26 cellular contexts compared by ENCODE assay signal in genomic region chr15:79610021-79610420, GRCh38.
"Had no signal": no experiment of that assay in that cellular context is flagged by ENCODE, and none has a peak within 500 bp of the region (broad histone marks: within the 10 kb centered on the region; RNA-seq: fewer than 3 reads in every experiment).

No MANE protein-coding gene starts in this region.

- H3K27ac ChIP-seq: adrenal gland, body of pancreas, colonic mucosa, epithelial cell of prostate, heart left ventricle had no signal

- DNase-seq: activated CD4-positive, alpha-beta memory T cell treated with anti-CD3 and anti-CD28 coated beads for 36 hours; activated CD4-positive, alpha-beta T cell treated with anti-CD3 and anti-CD28 coated beads for 36 hours; activated CD4-positive, alpha-beta T cell treated with anti-CD3 and anti-CD28 coated beads, Interleukin-2, amount 10 ng/mL, durations not matched to agents 24 days and 14 days; activated CD4-positive, CD25-positive, alpha-beta regulatory T cell; activated CD4-positive, CD25-positive, alpha-beta regulatory T cell treated with anti-CD3 and anti-CD28 coated beads, Interleukin-2, amount 50 U/mL, for 72 hours; activated CD8-positive, alpha-beta memory T cell treated with anti-CD3 and anti-CD28 coated beads, Interleukin-2, amount 10 ng/mL, durations not matched to agents 7 days and 5 days; activated CD8-positive, alpha-beta memory T cell treated with anti-CD3 and anti-CD28 coated beads, Interleukin-2, amount 50 U/mL, for 4 hours; activated CD8-positive, alpha-beta T cell treated with anti-CD3 and anti-CD28 coated beads, Interleukin-2, amount 10 ng/mL, durations not matched to agents 7 days and 5 days; activated effector memory CD4-positive, alpha-beta T cell treated with anti-CD3 and anti-CD28 coated beads, Interleukin-2, amount 50 U/mL, for 16 hours; activated naive CD4-positive, alpha-beta T cell treated with anti-CD3 and anti-CD28 coated beads for 36 hours; activated naive CD8-positive, alpha-beta T cell treated with anti-CD3 and anti-CD28 coated beads for 36 hours; activated naive CD8-positive, alpha-beta T cell treated with anti-CD3 and anti-CD28 coated beads, Interleukin-2, amount 50 U/mL, for 24 hours; activated T-cell treated with anti-CD3 and anti-CD28 coated beads, Interleukin-2, amount 50 U/mL, for 1 hour; activated T-cell treated with anti-CD3 and anti-CD28 coated beads, Interleukin-2, amount 50 U/mL, for 48 hours; adrenal gland; amygdala; aorta; body of pancreas; caudate nucleus; cerebellar nuclear complex; colonic mucosa; effector CD8-positive, alpha-beta T cell; foreskin fibroblast; heart left ventricle; T-helper 2 cell had no signal

- H3K36me3 ChIP-seq: adrenal gland, colonic mucosa, heart left ventricle had no signal

- H3K4me3 ChIP-seq: adrenal gland, body of pancreas, colonic mucosa, heart left ventricle had no signal

- H3K9me3 ChIP-seq: adrenal gland, body of pancreas, colonic mucosa, heart left ventricle had no signal

- H3K27me3 ChIP-seq: body of pancreas, colonic mucosa, heart left ventricle had no signal

- H3K4me1 ChIP-seq: adrenal gland, body of pancreas, colonic mucosa, heart left ventricle had no signal
